Comparison of ENCODE assay signal across 8 cellular contexts in genomic region chr6:98947411-98948292, GRCh38. TPM values are rescaled to one million over a fixed set of nuclear protein-coding genes. Genes with fewer than 3 reads are reported as not detected.
DNase-seq lines count a peak whose midpoint lies in the region; ATAC-seq, FAIRE-seq and TF ChIP-seq lines count a peak whose summit lies in the region.

TSS of gene FBXL4 (minus strand) at chr6:98947946. CDS start at chr6:98926988, 20,958 bp downstream.

- intact Hi-C loops in kidney (cut with DNase I) = no loop called here

- H3K4me3 ChIP-seq in kidney (ENCODE audit: low read length in 2 of 2) = peak within 1 kb of the TSS; percentile 78 to 83

- peak; percentile 95 for DNase-seq in AG08396 (ENCODE audit: low spot score)
- peak; percentile 59 for DNase-seq in NCI-H345 treated with DMSO at 0.1 percent for 48 hours (lab: John Stamatoyannopoulos, UW; ENCODE audit: unreplicated experiment)
- peak; percentile 85 for DNase-seq in activated CD4-positive, CD25-positive, alpha-beta regulatory T cell treated with anti-CD3 and anti-CD28 coated beads, Interleukin-2, amount 50 U/mL, for 72 hours
- DNase-seq in cerebellar cortex (ENCODE audit: low spot score) = peak; percentile 83
- peak; percentile 93 for DNase-seq in kidney
- peak; percentile 74 to 77 for DNase-seq in stimulated activated CD4-positive, alpha-beta T cell treated with anti-CD3 and anti-CD28 coated beads, Interleukin-15, amount 100 ng/mL, for 48 hours (ENCODE audit: low read depth in 2 of 2)

- no peak for TF ChIP-seq CTCF in kidney (IDR thresholded peaks at IDR 0.05; ENCODE audit: borderline replicate concordance, extremely low read depth, insufficient read depth)

- peak within 1 kb of the TSS; percentile 59 to 61 for H3K27ac ChIP-seq in kidney (ENCODE audit: low read depth in 2 of 2, low read length in 2 of 2)

- peaks cover 6 to 10% of the 10 kb centered on the region in 2 donors for H3K4me1 ChIP-seq in kidney (ENCODE audit: control insufficient read depth in 1 of 2, insufficient read depth in 1 of 2, low read depth in 1 of 2, low read length in 2 of 2)

- ATAC-seq in GM18870 (IDR thresholded peaks at IDR 0.05; ENCODE audit: unreplicated experiment) (peak; percentile 65), HG03103 (IDR thresholded peaks at IDR 0.05; ENCODE audit: low read depth, unreplicated experiment) (peak; percentile 73)

- no peak for FAIRE-seq in kidney (lab: Jason Lieb, UNC)

- peak within 1 kb of the TSS; percentile 30 to 95 for H3K9ac ChIP-seq in kidney (ENCODE audit: low read length in 2 of 2)

- no peaks in the 10 kb centered on the region for H3K36me3 ChIP-seq in kidney (ENCODE audit: control insufficient read depth in 1 of 2, insufficient read depth in 2 of 2, low read length in 2 of 2)

- no peaks in the 10 kb centered on the region for H3K9me3 ChIP-seq in kidney (ENCODE audit: control insufficient read depth in 1 of 2, low read length in 2 of 2)

RNA-seq across cellular contexts. Expression of gene FBXL4, which starts in this region (rescaled TPM):
- total RNA-seq in kidney = 25.8 TPM
- 7.6 TPM for polyA plus RNA-seq in kidney (ENCODE audit: insufficient read depth, low read depth, low replicate concordance)

Comparison
In these comparisons a context has a peak if more than half of its experiments do, and no peak if none do; other contexts are left out.
1. Peak in every context shown above with its lines: DNase-seq, ATAC-seq, H3K4me3 ChIP-seq and H3K27ac ChIP-seq.